In the genomic region with DNA sequence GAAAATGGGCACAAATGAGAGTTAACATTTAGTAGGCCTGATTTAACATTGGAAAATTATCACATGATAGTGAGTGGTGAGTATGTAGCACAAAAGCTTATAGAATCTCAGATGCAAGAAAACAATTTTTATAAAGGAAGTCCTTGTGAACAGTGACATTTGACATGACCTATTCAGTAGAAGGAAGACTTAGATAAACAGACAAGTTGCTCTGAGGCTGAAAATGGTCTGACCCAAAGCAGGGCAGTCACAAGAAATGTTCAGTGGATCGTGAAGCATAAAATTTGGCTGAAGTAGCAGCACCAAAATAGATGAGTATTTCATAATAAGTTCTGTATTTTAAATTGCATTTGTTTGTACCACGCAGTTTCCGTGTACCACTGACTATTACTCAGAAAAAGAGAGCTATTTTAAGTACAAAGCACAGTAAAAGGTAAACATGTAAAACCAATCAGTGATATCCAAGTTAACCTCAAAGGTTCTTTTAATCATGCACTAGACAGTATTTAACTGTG, we compare ENCODE assay signal across 1 cellular context.
TF ChIP-seq lines count a peak whose summit lies in the region.

No MANE protein-coding gene starts in this region.

TF ChIP-seq in GM23338, 12 proteins besides CTCF, POLR2A, EP300 and RAD21 (continued from another document):
- TF ChIP-seq, protein P1, sequence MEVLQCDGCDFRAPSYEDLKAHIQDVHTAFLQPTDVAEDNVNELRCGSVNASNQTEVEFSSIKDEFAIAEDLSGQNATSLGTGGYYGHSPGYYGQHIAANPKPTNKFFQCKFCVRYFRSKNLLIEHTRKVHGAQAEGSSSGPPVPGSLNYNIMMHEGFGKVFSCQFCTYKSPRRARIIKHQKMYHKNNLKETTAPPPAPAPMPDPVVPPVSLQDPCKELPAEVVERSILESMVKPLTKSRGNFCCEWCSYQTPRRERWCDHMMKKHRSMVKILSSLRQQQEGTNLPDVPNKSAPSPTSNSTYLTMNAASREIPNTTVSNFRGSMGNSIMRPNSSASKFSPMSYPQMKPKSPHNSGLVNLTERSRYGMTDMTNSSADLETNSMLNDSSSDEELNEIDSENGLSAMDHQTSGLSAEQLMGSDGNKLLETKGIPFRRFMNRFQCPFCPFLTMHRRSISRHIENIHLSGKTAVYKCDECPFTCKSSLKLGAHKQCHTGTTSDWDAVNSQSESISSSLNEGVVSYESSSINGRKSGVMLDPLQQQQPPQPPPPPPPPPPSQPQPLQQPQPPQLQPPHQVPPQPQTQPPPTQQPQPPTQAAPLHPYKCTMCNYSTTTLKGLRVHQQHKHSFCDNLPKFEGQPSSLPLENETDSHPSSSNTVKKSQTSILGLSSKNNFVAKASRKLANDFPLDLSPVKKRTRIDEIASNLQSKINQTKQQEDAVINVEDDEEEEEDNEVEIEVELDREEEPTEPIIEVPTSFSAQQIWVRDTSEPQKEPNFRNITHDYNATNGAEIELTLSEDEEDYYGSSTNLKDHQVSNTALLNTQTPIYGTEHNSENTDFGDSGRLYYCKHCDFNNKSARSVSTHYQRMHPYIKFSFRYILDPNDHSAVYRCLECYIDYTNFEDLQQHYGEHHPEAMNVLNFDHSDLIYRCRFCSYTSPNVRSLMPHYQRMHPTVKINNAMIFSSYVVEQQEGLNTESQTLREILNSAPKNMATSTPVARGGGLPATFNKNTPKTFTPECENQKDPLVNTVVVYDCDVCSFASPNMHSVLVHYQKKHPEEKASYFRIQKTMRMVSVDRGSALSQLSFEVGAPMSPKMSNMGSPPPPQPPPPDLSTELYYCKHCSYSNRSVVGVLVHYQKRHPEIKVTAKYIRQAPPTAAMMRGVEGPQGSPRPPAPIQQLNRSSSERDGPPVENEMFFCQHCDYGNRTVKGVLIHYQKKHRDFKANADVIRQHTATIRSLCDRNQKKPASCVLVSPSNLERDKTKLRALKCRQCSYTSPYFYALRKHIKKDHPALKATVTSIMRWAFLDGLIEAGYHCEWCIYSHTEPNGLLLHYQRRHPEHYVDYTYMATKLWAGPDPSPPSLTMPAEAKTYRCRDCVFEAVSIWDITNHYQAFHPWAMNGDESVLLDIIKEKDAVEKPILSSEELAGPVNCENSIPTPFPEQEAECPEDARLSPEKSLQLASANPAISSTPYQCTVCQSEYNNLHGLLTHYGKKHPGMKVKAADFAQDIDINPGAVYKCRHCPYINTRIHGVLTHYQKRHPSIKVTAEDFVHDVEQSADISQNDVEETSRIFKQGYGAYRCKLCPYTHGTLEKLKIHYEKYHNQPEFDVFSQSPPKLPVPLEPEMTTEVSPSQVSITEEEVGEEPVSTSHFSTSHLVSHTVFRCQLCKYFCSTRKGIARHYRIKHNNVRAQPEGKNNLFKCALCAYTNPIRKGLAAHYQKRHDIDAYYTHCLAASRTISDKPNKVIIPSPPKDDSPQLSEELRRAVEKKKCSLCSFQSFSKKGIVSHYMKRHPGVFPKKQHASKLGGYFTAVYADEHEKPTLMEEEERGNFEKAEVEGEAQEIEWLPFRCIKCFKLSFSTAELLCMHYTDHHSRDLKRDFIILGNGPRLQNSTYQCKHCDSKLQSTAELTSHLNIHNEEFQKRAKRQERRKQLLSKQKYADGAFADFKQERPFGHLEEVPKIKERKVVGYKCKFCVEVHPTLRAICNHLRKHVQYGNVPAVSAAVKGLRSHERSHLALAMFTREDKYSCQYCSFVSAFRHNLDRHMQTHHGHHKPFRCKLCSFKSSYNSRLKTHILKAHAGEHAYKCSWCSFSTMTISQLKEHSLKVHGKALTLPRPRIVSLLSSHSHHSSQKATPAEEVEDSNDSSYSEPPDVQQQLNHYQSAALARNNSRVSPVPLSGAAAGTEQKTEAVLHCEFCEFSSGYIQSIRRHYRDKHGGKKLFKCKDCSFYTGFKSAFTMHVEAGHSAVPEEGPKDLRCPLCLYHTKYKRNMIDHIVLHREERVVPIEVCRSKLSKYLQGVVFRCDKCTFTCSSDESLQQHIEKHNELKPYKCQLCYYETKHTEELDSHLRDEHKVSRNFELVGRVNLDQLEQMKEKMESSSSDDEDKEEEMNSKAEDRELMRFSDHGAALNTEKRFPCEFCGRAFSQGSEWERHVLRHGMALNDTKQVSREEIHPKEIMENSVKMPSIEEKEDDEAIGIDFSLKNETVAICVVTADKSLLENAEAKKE (CRISPR knock-in tag; IDR thresholded peaks at IDR 0.05), result no peak
- no peak for TF ChIP-seq EZH2 (IDR thresholded peaks at IDR 0.05; ENCODE audit: low read depth, unreplicated experiment)
- TF ChIP-seq REST (IDR thresholded peaks at IDR 0.05; ENCODE audit: unreplicated experiment), result no peak
- TF ChIP-seq NANOG (IDR thresholded peaks at IDR 0.05; ENCODE audit: borderline replicate concordance), result no peak
- no peak for TF ChIP-seq ZNF331 (CRISPR knock-in tag; IDR thresholded peaks at IDR 0.05; ENCODE audit: low read depth)
- TF ChIP-seq EZH2phosphoT487 (IDR thresholded peaks at IDR 0.05; ENCODE audit: unreplicated experiment), result no peak
